ENCODE assay signal across 24 cellular contexts in the genomic region with DNA sequence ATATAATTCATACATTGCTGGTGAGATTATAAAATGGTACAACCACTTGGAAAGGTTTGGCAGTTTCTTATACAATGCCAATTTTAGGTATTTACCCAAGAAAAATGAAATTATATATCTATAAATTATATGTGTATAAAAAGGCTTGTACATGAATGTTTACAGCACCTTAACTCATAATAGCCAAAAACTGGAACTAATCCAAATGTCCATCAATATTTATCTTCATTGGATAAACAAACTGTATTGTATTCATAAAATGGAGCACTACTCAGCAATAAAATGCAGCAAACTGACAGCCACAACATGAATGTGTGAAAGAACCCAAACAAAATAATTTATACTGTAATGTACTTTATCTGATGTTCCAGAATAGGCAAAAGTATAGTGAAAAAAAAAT. TPM values are rescaled to one million over a fixed set of nuclear protein-coding genes. Genes with fewer than 3 reads are reported as not detected.
DNase-seq lines count a peak whose midpoint lies in the region; ATAC-seq, FAIRE-seq and TF ChIP-seq lines count a peak whose summit lies in the region.
"Had no signal": no experiment of that assay in that cellular context is flagged by ENCODE, and none has a peak within 500 bp of the region (broad histone marks: within the 10 kb centered on the region; RNA-seq: fewer than 3 reads in every experiment).

No MANE protein-coding gene starts in this region.

- DNase-seq in NCI-H2029 (lab: John Stamatoyannopoulos, UW) (peak; percentile 28), NCI-H2029 treated with DMSO at 0.1 percent for 48 hours (lab: John Stamatoyannopoulos, UW) (no peak), LNCaP clone FGC (ENCODE audit: low read depth) (peak; percentile 91), K562 (ENCODE audit: extremely low read depth in 1 of 4, low spot score in 3 of 4) (no peak), NCI-H2196 (lab: John Stamatoyannopoulos, UW; ENCODE audit: unreplicated experiment) (no peak), T-helper 17 cell (no peak)
- DNase-seq: 8988T; ACHN; BE2C; C1 segment of cervical spinal cord; Caco-2; Calu3; CD4-positive, alpha-beta memory T cell; CD4-positive, CD25-positive, alpha-beta regulatory T cell; CD8-positive, alpha-beta memory T cell; DMS79 treated with DMSO at 0.1 percent for 48 hours; GF-D8 had no signal

- CTCF ChIA-PET in K562 (lab: Yijun Ruan, JAX; ENCODE audit: low intra/inter-chr PET ratio): no interaction called here

- no peaks in the 10 kb centered on the region for H3K9me1 ChIP-seq in K562 (ENCODE audit: control insufficient read depth, insufficient read depth, low read length)

- peaks cover 0 to 8% of the 10 kb centered on the region in 2 experiments; a peak in 1 of 5 replicates for H3K27me3 ChIP-seq in K562 (ENCODE audit: control insufficient read depth in 2 of 2, insufficient read depth in 2 of 2, low read length in 2 of 2)
- H3K27me3 ChIP-seq: BE2C, BLaER1 had no signal

- H3K9ac ChIP-seq in K562 (ENCODE audit: insufficient read depth in 1 of 2, low read depth in 2 of 2, low read length in 2 of 2): no peak overlapping the region
- H3K9ac ChIP-seq: BLaER1 had no signal

- no TSS peak for BruUV-seq in K562 (replicated peaks; lab: Mats Ljungman, UMichigan)

- FAIRE-seq in K562 (lab: Jason Lieb, UNC): no peak
- FAIRE-seq: A204.1, D721Med, G401.6, GM12891, GM19239 had no signal

- H3K4me1 Mint-ChIP-seq in T-helper 17 cell: no peaks in the 10 kb centered on the region
- H3K4me1 Mint-ChIP-seq: CD14-positive monocyte; CD4-positive, alpha-beta memory T cell; CD4-positive, CD25-positive, alpha-beta regulatory T cell had no signal

- no peak overlapping the region for H2AFZ ChIP-seq in K562 (ENCODE audit: low read depth, low read length)

- no peak for TF ChIP-seq EP300 in K562 (IDR thresholded peaks at IDR 0.05; ENCODE audit: low read length)

- TF ChIP-seq CTCF in LNCaP clone FGC (IDR thresholded peaks at IDR 0.05; ENCODE audit: control insufficient read depth, extremely low read depth, insufficient read depth) (no peak), K562 (IDR thresholded peaks at IDR 0.05 in 2 of 3, conservative IDR thresholded peaks at IDR 0.05 in 1 of 3; ENCODE audit: insufficient read depth in 2 of 3, low read depth in 1 of 3, low read length in 3 of 3) (no peak)

- H3K36me3 ChIP-seq in K562 (ENCODE audit: control insufficient read depth, insufficient read depth, low read length): no peaks in the 10 kb centered on the region
- H3K36me3 ChIP-seq: BE2C, BLaER1 had no signal

- no peaks in the 10 kb centered on the region for H3K79me2 ChIP-seq in K562 (ENCODE audit: control insufficient read depth, insufficient read depth, low read length)

- no peak overlapping the region for H3K27ac Mint-ChIP-seq in T-helper 17 cell
- H3K27ac Mint-ChIP-seq: CD14-positive monocyte; CD4-positive, alpha-beta memory T cell; CD4-positive, CD25-positive, alpha-beta regulatory T cell had no signal

- H3K4me2 ChIP-seq in K562 (ENCODE audit: insufficient read depth, low read length): no peak overlapping the region
- H3K4me2 ChIP-seq: BLaER1 had no signal

- intact Hi-C loops in K562 (cut with micrococcal nuclease): no loop called here

- no peak overlapping the region for H3K4me3 ChIP-seq in LNCaP clone FGC (ENCODE audit: low read depth, low read length)
- H3K4me3 ChIP-seq in K562: no peak overlapping the region
- H3K4me3 ChIP-seq: BLaER1 had no signal

- in situ Hi-C loops in K562 (cut with MboI): no loop called here

- peaks cover 0 to under 1% of the 10 kb centered on the region in 2 experiments; a peak in 1 of 5 replicates for H3K4me1 ChIP-seq in K562 (replicated peaks in 1 of 2; ENCODE audit: control insufficient read depth in 2 of 2, insufficient read depth in 2 of 2, low read length in 2 of 2)
- H3K4me1 ChIP-seq: BE2C, BLaER1, Caco-2 had no signal

- H3K4me3 Mint-ChIP-seq in T-helper 17 cell: no peak overlapping the region
- H3K4me3 Mint-ChIP-seq: CD14-positive monocyte; CD4-positive, alpha-beta memory T cell; CD4-positive, CD25-positive, alpha-beta regulatory T cell; CD8-positive, alpha-beta memory T cell had no signal

- H3K36me3 Mint-ChIP-seq in T-helper 17 cell (ENCODE audit: low read depth): no peaks in the 10 kb centered on the region
- H3K36me3 Mint-ChIP-seq: CD14-positive monocyte; CD4-positive, CD25-positive, alpha-beta regulatory T cell had no signal

- H3K9me3 ChIP-seq in K562 (replicated peaks; ENCODE audit: control insufficient read depth, insufficient read depth, low read depth, low read length) (peaks cover 3% of the 10 kb centered on the region; the same call in 1 of the 2 replicates), T-helper 17 cell (ENCODE audit: control insufficient read depth, low read length, poor library complexity, severe bottlenecking) (peaks cover 3% of the 10 kb centered on the region)

- no peak overlapping the region for H3K27ac ChIP-seq in K562 (ENCODE audit: extremely low read depth, low read depth, low read length)
- H3K27ac ChIP-seq: BLaER1 had no signal

- ATAC-seq in K562 (no peak), T-helper 17 cell (no peak)

- peaks cover 14% of the 10 kb centered on the region for H3K27me3 Mint-ChIP-seq in T-helper 17 cell

- POLR2A ChIA-PET in K562 (lab: Yijun Ruan, JAX): no interaction called here

- no peaks in the 10 kb centered on the region for H4K20me1 ChIP-seq in K562 (replicated peaks; ENCODE audit: control insufficient read depth, insufficient read depth, low read length)
- H4K20me1 ChIP-seq: BLaER1 had no signal

- TF ChIP-seq POLR2A in K562 (conservative IDR thresholded peaks at IDR 0.05): no peak

- TF ChIP-seq RAD21 in K562 (CRISPR knock-in tag; conservative IDR thresholded peaks at IDR 0.05 in 1 of 2, IDR thresholded peaks at IDR 0.05 in 1 of 2): no peak

TF ChIP-seq in K562, 482 proteins besides CTCF, POLR2A, EP300 and RAD21:
- TF ChIP-seq ZNF316 (IDR thresholded peaks at IDR 0.05): peak; percentile 1; the same call in 1 of the 2 replicates
- TF ChIP-seq REST (CRISPR knock-in tag; IDR thresholded peaks at IDR 0.05; ENCODE audit: low read depth): no peak

RNA-seq across cellular contexts. Expression of gene EIF5A2, which starts 33.6 kb away (rescaled TPM):
- 2.8 and 5.8 TPM in 2 replicates for total RNA-seq in K562 (2011; cell fraction: chromatin; rRNA removed; ENCODE audit: low replicate concordance)
- total RNA-seq in K562 (2011; cell fraction: nucleolus; rRNA removed): 1.8 TPM in 2 replicates
- 2.3 and 6.8 TPM in 2 replicates for total RNA-seq in K562 (2011; cell fraction: nucleoplasm; rRNA removed)
- total RNA-seq in K562 (2014; rRNA removed) (3.7 and 3.9 TPM in 2 replicates), K562 (2014; rRNA removed; fragmentation: Illumina TruSeq; extraction: Trizol) (15.9 and 23.5 TPM in 2 replicates), K562 (2015; rRNA removed; fragmentation: Illumina TruSeq; extraction: Trizol) (9.0 and 9.6 TPM in 2 replicates), K562 (2021) (18.2 and 21.0 TPM in 2 replicates), T-helper 17 cell (10 to 100 TPM in 1 of 2 donors, 1 to 10 TPM in 1; 8.4 to 14.5 TPM)
- polyA plus RNA-seq in K562 (2011; rRNA removed) (10.7 and 17.6 TPM in 2 replicates), K562 (2014; fragmentation: Illumina TruSeq; extraction: Trizol) (13.9 and 15.6 TPM in 2 replicates), K562 (2014; fragmentation: Nextera tagmentation; extraction: Ambion mirVana) (10 to 100 TPM; 17.9 to 18.3 TPM), K562 (2014; rRNA removed) (9.5 and 10.8 TPM in 2 replicates)
- 2.7 and 2.8 TPM in 2 replicates for polyA plus RNA-seq in K562 (2011; cell fraction: cytosol; rRNA removed)
- 1.1 and 2.1 TPM in 2 replicates for polyA plus RNA-seq in K562 (2011; cell fraction: nucleus; rRNA removed)
- polyA plus RNA-seq in K562 (2012): 12.8 and 15.1 TPM in 2 replicates
- 19.7 and 23.8 TPM in 2 replicates for polyA minus RNA-seq in K562 (2011; rRNA and poly(A)+ RNA removed)
- 4.6 and 4.9 TPM in 2 replicates for polyA minus RNA-seq in K562 (2011; cell fraction: cytosol; rRNA and poly(A)+ RNA removed)
- polyA minus RNA-seq in K562 (2011; cell fraction: nucleus; rRNA and poly(A)+ RNA removed): 1.5 and 2.7 TPM in 2 replicates

Comparison
In these comparisons a context has a peak if more than half of its experiments do, and no peak if none do; other contexts are left out.
1. DNase-seq: peak in NCI-H2029 (single experiment) and LNCaP clone FGC (single experiment); none in NCI-H2029 treated with DMSO at 0.1 percent for 48 hours (single experiment), K562 (0 of 4), NCI-H2196 (single experiment) and T-helper 17 cell (0 of 3).